1 cellular context compared by ENCODE assay signal in genomic region chr22:48746789-48747425, GRCh38.
TF ChIP-seq lines count a peak whose summit lies in the region.

No MANE protein-coding gene starts in this region.

TF ChIP-seq in SK-N-SH treated with all-trans-retinoic acid at 6 μM for 48 hours, 23 proteins besides CTCF, POLR2A, EP300 and RAD21:
- TF ChIP-seq TSHZ2 (CRISPR knock-in tag; IDR thresholded peaks at IDR 0.05) (no peak), ARNTL (CRISPR knock-in tag; IDR thresholded peaks at IDR 0.05; ENCODE audit: borderline replicate concordance, low read depth) (no peak), OSR1 (CRISPR knock-in tag; IDR thresholded peaks at IDR 0.05) (no peak), ZFP30 (CRISPR knock-in tag; IDR thresholded peaks at IDR 0.05) (no peak), ESRRG (CRISPR knock-in tag; IDR thresholded peaks at IDR 0.05) (no peak), RARB (CRISPR knock-in tag; IDR thresholded peaks at IDR 0.05) (no peak), CSDC2 (CRISPR knock-in tag; IDR thresholded peaks at IDR 0.05) (no peak), GLIS3 (CRISPR knock-in tag; IDR thresholded peaks at IDR 0.05) (no peak), ZC3H10 (CRISPR knock-in tag; IDR thresholded peaks at IDR 0.05) (no peak), ZFP3 (CRISPR knock-in tag; IDR thresholded peaks at IDR 0.05) (no peak)
- TF ChIP-seq, protein P1, sequence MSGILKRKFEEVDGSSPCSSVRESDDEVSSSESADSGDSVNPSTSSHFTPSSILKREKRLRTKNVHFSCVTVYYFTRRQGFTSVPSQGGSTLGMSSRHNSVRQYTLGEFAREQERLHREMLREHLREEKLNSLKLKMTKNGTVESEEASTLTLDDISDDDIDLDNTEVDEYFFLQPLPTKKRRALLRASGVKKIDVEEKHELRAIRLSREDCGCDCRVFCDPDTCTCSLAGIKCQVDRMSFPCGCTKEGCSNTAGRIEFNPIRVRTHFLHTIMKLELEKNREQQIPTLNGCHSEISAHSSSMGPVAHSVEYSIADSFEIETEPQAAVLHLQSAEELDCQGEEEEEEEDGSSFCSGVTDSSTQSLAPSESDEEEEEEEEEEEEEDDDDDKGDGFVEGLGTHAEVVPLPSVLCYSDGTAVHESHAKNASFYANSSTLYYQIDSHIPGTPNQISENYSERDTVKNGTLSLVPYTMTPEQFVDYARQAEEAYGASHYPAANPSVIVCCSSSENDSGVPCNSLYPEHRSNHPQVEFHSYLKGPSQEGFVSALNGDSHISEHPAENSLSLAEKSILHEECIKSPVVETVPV (CRISPR knock-in tag; IDR thresholded peaks at IDR 0.05), result no peak
- TF ChIP-seq, protein P2, sequence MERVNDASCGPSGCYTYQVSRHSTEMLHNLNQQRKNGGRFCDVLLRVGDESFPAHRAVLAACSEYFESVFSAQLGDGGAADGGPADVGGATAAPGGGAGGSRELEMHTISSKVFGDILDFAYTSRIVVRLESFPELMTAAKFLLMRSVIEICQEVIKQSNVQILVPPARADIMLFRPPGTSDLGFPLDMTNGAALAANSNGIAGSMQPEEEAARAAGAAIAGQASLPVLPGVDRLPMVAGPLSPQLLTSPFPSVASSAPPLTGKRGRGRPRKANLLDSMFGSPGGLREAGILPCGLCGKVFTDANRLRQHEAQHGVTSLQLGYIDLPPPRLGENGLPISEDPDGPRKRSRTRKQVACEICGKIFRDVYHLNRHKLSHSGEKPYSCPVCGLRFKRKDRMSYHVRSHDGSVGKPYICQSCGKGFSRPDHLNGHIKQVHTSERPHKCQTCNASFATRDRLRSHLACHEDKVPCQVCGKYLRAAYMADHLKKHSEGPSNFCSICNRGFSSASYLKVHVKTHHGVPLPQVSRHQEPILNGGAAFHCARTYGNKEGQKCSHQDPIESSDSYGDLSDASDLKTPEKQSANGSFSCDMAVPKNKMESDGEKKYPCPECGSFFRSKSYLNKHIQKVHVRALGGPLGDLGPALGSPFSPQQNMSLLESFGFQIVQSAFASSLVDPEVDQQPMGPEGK (CRISPR knock-in tag; IDR thresholded peaks at IDR 0.05; ENCODE audit: borderline replicate concordance), result no peak
- TF ChIP-seq, protein P3, sequence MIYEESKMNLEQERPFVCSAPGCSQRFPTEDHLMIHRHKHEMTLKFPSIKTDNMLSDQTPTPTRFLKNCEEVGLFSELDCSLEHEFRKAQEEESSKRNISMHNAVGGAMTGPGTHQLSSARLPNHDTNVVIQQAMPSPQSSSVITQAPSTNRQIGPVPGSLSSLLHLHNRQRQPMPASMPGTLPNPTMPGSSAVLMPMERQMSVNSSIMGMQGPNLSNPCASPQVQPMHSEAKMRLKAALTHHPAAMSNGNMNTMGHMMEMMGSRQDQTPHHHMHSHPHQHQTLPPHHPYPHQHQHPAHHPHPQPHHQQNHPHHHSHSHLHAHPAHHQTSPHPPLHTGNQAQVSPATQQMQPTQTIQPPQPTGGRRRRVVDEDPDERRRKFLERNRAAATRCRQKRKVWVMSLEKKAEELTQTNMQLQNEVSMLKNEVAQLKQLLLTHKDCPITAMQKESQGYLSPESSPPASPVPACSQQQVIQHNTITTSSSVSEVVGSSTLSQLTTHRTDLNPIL (CRISPR knock-in tag; IDR thresholded peaks at IDR 0.05; ENCODE audit: low read depth), result no peak
